In genomic region chr2:240868286-240869108, GRCh38 we compare ENCODE assay signal across 1 cellular context.
TF ChIP-seq lines count a peak whose summit lies in the region.

Gene AGXT (plus strand): TSS chr2:240868824. CDS start chr2:240868866, 42 bp downstream.

TF ChIP-seq in HepG2, 621 proteins besides CTCF, POLR2A, EP300 and RAD21 (continued from another document and continues in another):
- TF ChIP-seq MYC (CRISPR knock-in tag; IDR thresholded peaks at IDR 0.05; ENCODE audit: borderline replicate concordance) (peak; percentile 66; the same call in 1 of the 2 replicates), ZMAT5 (CRISPR knock-in tag; IDR thresholded peaks at IDR 0.05; ENCODE audit: borderline replicate concordance, low read depth) (no peak), TEAD3 (CRISPR knock-in tag; optimal IDR thresholded peaks at IDR 0.05; ENCODE audit: borderline replicate concordance) (peak; percentile 61), MAF1 (CRISPR knock-in tag; IDR thresholded peaks at IDR 0.05; ENCODE audit: borderline replicate concordance) (no peak), GATAD1 (CRISPR knock-in tag; IDR thresholded peaks at IDR 0.05) (no peak), ZNF576 (CRISPR knock-in tag; IDR thresholded peaks at IDR 0.05) (no peak), ZBTB26 (CRISPR knock-in tag; IDR thresholded peaks at IDR 0.05; ENCODE audit: borderline replicate concordance) (no peak; the same call in 1 of the 2 replicates), MXD4 (CRISPR knock-in tag; IDR thresholded peaks at IDR 0.05) (peak; percentile 63; the same call in 1 of the 2 replicates), ZNF792 (CRISPR knock-in tag; IDR thresholded peaks at IDR 0.05) (peak; percentile 56; the same call in 1 of the 2 replicates), DMAP1 (CRISPR knock-in tag; IDR thresholded peaks at IDR 0.05) (peak; percentile 74), ZNF652 (CRISPR knock-in tag; IDR thresholded peaks at IDR 0.05; ENCODE audit: borderline replicate concordance, low read depth) (no peak), CEBPG (CRISPR knock-in tag; IDR thresholded peaks at IDR 0.05) (peak; percentile 90), SP1 (IDR thresholded peaks at IDR 0.05) (no peak), SP1 (CRISPR knock-in tag; IDR thresholded peaks at IDR 0.05) (peak; percentile 90), IKZF4 (CRISPR knock-in tag; IDR thresholded peaks at IDR 0.05; ENCODE audit: borderline replicate concordance, low read depth, not compliant biosample characterization) (peak; percentile 42), ZNF160 (CRISPR knock-in tag; IDR thresholded peaks at IDR 0.05) (peak; percentile 80; the same call in 1 of the 2 replicates), MAX (IDR thresholded peaks at IDR 0.05) (peak; percentile 95), ZNF724P (CRISPR knock-in tag; IDR thresholded peaks at IDR 0.05; ENCODE audit: borderline replicate concordance) (peak; percentile 96), ZNF598 (CRISPR knock-in tag; IDR thresholded peaks at IDR 0.05; ENCODE audit: borderline replicate concordance) (peak; percentile 42; the same call in 1 of the 2 replicates), ZNF557 (CRISPR knock-in tag; IDR thresholded peaks at IDR 0.05) (peak; percentile 64; the same call in 1 of the 2 replicates), HMG20A (CRISPR knock-in tag; IDR thresholded peaks at IDR 0.05; ENCODE audit: borderline replicate concordance) (peak; percentile 42; the same call in 1 of the 2 replicates), ISL2 (CRISPR knock-in tag; IDR thresholded peaks at IDR 0.05) (peak; percentile 79), ZNF441 (CRISPR knock-in tag; IDR thresholded peaks at IDR 0.05; ENCODE audit: borderline replicate concordance) (peak; percentile 59; the same call in 1 of the 2 replicates), HDAC1 (CRISPR knock-in tag; IDR thresholded peaks at IDR 0.05) (peak; percentile 50; the same call in 1 of the 2 replicates), SMAD1 (CRISPR knock-in tag; IDR thresholded peaks at IDR 0.05; ENCODE audit: borderline replicate concordance, low read depth) (0 out of 2 replicates have a peak, but pooled peaks have one; percentile 24)
- TF ChIP-seq, protein P1, sequence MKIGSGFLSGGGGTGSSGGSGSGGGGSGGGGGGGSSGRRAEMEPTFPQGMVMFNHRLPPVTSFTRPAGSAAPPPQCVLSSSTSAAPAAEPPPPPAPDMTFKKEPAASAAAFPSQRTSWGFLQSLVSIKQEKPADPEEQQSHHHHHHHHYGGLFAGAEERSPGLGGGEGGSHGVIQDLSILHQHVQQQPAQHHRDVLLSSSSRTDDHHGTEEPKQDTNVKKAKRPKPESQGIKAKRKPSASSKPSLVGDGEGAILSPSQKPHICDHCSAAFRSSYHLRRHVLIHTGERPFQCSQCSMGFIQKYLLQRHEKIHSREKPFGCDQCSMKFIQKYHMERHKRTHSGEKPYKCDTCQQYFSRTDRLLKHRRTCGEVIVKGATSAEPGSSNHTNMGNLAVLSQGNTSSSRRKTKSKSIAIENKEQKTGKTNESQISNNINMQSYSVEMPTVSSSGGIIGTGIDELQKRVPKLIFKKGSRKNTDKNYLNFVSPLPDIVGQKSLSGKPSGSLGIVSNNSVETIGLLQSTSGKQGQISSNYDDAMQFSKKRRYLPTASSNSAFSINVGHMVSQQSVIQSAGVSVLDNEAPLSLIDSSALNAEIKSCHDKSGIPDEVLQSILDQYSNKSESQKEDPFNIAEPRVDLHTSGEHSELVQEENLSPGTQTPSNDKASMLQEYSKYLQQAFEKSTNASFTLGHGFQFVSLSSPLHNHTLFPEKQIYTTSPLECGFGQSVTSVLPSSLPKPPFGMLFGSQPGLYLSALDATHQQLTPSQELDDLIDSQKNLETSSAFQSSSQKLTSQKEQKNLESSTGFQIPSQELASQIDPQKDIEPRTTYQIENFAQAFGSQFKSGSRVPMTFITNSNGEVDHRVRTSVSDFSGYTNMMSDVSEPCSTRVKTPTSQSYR (CRISPR knock-in tag; IDR thresholded peaks at IDR 0.05; ENCODE audit: borderline replicate concordance) = peak; percentile 38
- TF ChIP-seq, protein P2, sequence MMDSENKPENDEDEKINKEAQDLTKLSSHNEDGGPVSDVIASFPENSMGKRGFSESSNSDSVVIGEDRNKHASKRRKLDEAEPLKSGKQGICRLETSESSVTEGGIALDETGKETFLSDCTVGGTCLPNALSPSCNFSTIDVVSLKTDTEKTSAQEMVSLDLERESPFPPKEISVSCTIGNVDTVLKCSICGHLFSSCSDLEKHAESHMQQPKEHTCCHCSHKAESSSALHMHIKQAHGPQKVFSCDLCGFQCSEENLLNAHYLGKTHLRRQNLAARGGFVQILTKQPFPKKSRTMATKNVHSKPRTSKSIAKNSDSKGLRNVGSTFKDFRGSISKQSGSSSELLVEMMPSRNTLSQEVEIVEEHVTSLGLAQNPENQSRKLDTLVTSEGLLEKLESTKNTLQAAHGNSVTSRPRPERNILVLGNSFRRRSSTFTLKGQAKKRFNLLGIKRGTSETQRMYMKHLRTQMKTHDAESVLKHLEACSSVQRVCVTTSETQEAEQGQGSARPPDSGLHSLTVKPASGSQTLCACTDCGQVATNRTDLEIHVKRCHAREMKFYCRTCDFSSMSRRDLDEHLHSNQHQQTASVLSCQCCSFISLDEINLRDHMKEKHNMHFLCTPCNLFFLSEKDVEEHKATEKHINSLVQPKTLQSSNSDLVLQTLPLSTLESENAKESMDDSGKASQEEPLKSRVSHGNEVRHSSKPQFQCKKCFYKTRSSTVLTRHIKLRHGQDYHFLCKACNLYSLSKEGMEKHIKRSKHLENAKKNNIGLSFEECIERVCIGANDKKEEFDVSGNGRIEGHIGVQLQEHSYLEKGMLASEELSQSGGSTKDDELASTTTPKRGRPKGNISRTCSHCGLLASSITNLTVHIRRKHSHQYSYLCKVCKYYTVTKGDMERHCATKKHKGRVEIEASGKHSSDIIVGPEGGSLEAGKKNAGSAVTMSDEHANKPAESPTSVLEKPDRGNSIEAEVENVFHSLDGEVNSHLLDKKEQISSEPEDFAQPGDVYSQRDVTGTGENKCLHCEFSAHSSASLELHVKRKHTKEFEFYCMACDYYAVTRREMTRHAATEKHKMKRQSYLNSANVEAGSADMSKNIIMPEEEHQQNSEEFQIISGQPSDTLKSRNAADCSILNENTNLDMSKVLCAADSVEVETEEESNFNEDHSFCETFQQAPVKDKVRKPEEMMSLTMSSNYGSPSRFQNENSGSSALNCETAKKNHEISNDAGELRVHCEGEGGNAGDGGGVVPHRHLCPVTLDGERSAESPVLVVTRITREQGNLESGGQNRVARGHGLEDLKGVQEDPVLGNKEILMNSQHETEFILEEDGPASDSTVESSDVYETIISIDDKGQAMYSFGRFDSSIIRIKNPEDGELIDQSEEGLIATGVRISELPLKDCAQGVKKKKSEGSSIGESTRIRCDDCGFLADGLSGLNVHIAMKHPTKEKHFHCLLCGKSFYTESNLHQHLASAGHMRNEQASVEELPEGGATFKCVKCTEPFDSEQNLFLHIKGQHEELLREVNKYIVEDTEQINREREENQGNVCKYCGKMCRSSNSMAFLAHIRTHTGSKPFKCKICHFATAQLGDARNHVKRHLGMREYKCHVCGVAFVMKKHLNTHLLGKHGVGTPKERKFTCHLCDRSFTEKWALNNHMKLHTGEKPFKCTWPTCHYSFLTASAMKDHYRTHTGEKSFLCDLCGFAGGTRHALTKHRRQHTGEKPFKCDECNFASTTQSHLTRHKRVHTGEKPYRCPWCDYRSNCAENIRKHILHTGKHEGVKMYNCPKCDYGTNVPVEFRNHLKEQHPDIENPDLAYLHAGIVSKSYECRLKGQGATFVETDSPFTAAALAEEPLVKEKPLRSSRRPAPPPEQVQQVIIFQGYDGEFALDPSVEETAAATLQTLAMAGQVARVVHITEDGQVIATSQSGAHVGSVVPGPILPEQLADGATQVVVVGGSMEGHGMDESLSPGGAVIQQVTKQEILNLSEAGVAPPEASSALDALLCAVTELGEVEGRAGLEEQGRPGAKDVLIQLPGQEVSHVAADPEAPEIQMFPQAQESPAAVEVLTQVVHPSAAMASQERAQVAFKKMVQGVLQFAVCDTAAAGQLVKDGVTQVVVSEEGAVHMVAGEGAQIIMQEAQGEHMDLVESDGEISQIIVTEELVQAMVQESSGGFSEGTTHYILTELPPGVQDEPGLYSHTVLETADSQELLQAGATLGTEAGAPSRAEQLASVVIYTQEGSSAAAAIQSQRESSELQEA (CRISPR knock-in tag; IDR thresholded peaks at IDR 0.05; ENCODE audit: not compliant biosample characterization) = peak; percentile 59
- TF ChIP-seq, protein P3, sequence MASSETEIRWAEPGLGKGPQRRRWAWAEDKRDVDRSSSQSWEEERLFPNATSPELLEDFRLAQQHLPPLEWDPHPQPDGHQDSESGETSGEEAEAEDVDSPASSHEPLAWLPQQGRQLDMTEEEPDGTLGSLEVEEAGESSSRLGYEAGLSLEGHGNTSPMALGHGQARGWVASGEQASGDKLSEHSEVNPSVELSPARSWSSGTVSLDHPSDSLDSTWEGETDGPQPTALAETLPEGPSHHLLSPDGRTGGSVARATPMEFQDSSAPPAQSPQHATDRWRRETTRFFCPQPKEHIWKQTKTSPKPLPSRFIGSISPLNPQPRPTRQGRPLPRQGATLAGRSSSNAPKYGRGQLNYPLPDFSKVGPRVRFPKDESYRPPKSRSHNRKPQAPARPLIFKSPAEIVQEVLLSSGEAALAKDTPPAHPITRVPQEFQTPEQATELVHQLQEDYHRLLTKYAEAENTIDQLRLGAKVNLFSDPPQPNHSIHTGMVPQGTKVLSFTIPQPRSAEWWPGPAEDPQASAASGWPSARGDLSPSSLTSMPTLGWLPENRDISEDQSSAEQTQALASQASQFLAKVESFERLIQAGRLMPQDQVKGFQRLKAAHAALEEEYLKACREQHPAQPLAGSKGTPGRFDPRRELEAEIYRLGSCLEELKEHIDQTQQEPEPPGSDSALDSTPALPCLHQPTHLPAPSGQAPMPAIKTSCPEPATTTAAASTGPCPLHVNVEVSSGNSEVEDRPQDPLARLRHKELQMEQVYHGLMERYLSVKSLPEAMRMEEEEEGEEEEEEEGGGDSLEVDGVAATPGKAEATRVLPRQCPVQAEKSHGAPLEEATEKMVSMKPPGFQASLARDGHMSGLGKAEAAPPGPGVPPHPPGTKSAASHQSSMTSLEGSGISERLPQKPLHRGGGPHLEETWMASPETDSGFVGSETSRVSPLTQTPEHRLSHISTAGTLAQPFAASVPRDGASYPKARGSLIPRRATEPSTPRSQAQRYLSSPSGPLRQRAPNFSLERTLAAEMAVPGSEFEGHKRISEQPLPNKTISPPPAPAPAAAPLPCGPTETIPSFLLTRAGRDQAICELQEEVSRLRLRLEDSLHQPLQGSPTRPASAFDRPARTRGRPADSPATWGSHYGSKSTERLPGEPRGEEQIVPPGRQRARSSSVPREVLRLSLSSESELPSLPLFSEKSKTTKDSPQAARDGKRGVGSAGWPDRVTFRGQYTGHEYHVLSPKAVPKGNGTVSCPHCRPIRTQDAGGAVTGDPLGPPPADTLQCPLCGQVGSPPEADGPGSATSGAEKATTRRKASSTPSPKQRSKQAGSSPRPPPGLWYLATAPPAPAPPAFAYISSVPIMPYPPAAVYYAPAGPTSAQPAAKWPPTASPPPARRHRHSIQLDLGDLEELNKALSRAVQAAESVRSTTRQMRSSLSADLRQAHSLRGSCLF (CRISPR knock-in tag; IDR thresholded peaks at IDR 0.05; ENCODE audit: borderline replicate concordance) = no peak
- TF ChIP-seq, protein P4, sequence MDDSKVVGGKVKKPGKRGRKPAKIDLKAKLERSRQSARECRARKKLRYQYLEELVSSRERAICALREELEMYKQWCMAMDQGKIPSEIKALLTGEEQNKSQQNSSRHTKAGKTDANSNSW (CRISPR knock-in tag; IDR thresholded peaks at IDR 0.05; ENCODE audit: borderline replicate concordance) = 0 out of 2 replicates have a peak, but pooled peaks have one; percentile 55
- TF ChIP-seq, protein P5, sequence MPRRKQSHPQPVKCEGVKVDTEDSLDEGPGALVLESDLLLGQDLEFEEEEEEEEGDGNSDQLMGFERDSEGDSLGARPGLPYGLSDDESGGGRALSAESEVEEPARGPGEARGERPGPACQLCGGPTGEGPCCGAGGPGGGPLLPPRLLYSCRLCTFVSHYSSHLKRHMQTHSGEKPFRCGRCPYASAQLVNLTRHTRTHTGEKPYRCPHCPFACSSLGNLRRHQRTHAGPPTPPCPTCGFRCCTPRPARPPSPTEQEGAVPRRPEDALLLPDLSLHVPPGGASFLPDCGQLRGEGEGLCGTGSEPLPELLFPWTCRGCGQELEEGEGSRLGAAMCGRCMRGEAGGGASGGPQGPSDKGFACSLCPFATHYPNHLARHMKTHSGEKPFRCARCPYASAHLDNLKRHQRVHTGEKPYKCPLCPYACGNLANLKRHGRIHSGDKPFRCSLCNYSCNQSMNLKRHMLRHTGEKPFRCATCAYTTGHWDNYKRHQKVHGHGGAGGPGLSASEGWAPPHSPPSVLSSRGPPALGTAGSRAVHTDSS (CRISPR knock-in tag; conservative IDR thresholded peaks at IDR 0.05) = no peak
- TF ChIP-seq, protein P6, sequence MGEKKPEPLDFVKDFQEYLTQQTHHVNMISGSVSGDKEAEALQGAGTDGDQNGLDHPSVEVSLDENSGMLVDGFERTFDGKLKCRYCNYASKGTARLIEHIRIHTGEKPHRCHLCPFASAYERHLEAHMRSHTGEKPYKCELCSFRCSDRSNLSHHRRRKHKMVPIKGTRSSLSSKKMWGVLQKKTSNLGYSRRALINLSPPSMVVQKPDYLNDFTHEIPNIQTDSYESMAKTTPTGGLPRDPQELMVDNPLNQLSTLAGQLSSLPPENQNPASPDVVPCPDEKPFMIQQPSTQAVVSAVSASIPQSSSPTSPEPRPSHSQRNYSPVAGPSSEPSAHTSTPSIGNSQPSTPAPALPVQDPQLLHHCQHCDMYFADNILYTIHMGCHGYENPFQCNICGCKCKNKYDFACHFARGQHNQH (CRISPR knock-in tag; IDR thresholded peaks at IDR 0.05) = no peak; the same call in 1 of the 2 replicates
- TF ChIP-seq, protein P7, sequence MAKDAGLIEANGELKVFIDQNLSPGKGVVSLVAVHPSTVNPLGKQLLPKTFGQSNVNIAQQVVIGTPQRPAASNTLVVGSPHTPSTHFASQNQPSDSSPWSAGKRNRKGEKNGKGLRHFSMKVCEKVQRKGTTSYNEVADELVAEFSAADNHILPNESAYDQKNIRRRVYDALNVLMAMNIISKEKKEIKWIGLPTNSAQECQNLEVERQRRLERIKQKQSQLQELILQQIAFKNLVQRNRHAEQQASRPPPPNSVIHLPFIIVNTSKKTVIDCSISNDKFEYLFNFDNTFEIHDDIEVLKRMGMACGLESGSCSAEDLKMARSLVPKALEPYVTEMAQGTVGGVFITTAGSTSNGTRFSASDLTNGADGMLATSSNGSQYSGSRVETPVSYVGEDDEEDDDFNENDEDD (CRISPR knock-in tag; IDR thresholded peaks at IDR 0.05; ENCODE audit: borderline replicate concordance) = peak; percentile 81
